ENCODE assay signal across 1 cellular context in genomic region chr18:12766986-12767433, GRCh38.
TF ChIP-seq lines count a peak whose summit lies in the region.

No MANE protein-coding gene starts in this region.

TF ChIP-seq in HepG2, 621 proteins besides CTCF, POLR2A, EP300 and RAD21 (continued from another document and continues in another):
- TF ChIP-seq ZBTB39 (CRISPR knock-in tag; IDR thresholded peaks at IDR 0.05), result peak; percentile 65; the same call in 1 of the 2 replicates
- no peak for TF ChIP-seq ZNF616 (CRISPR knock-in tag; IDR thresholded peaks at IDR 0.05; ENCODE audit: low read depth)
- TF ChIP-seq ZNF468 (CRISPR knock-in tag; IDR thresholded peaks at IDR 0.05), result no peak
- no peak for TF ChIP-seq ZKSCAN5 (CRISPR knock-in tag; IDR thresholded peaks at IDR 0.05)
- no peak for TF ChIP-seq ZNF691 (CRISPR knock-in tag; IDR thresholded peaks at IDR 0.05; ENCODE audit: borderline replicate concordance, low read depth)
- TF ChIP-seq STAT6 (CRISPR knock-in tag; IDR thresholded peaks at IDR 0.05; ENCODE audit: borderline replicate concordance), result no peak
- TF ChIP-seq TGIF2 (CRISPR knock-in tag; IDR thresholded peaks at IDR 0.05), result peak; percentile 49; the same call in 1 of the 2 replicates
- TF ChIP-seq MXD1 (CRISPR knock-in tag; IDR thresholded peaks at IDR 0.05), result no peak
- TF ChIP-seq PHF5A (CRISPR knock-in tag; IDR thresholded peaks at IDR 0.05; ENCODE audit: low read depth, unreplicated experiment), result peak; percentile 40
- no peak for TF ChIP-seq ZNF414 (CRISPR knock-in tag; IDR thresholded peaks at IDR 0.05)
- peak; percentile 40; the same call in 1 of the 2 replicates for TF ChIP-seq RELA (CRISPR knock-in tag; IDR thresholded peaks at IDR 0.05)
- peak; percentile 69 for TF ChIP-seq FOXO1 (CRISPR knock-in tag; IDR thresholded peaks at IDR 0.05)
- TF ChIP-seq TAF1 (CRISPR knock-in tag; IDR thresholded peaks at IDR 0.05), result peak; percentile 27; the same call in 1 of the 2 replicates
- no peak for TF ChIP-seq TOE1 (CRISPR knock-in tag; IDR thresholded peaks at IDR 0.05)
- no peak for TF ChIP-seq DDIT3 (CRISPR knock-in tag; IDR thresholded peaks at IDR 0.05)
- TF ChIP-seq ZNF263 (CRISPR knock-in tag; IDR thresholded peaks at IDR 0.05), result no peak
- no peak for TF ChIP-seq ZNF205 (CRISPR knock-in tag; IDR thresholded peaks at IDR 0.05)
- no peak for TF ChIP-seq CHD2 (IDR thresholded peaks at IDR 0.05; ENCODE audit: low read depth, low read length)
- TF ChIP-seq SALL1 (CRISPR knock-in tag; IDR thresholded peaks at IDR 0.05), result peak; percentile 81
- peak; percentile 26; the same call in 1 of the 2 replicates for TF ChIP-seq ZNF331 (CRISPR knock-in tag; IDR thresholded peaks at IDR 0.05)
- no peak for TF ChIP-seq ZNF446 (CRISPR knock-in tag; IDR thresholded peaks at IDR 0.05)
- TF ChIP-seq FOXK1 (CRISPR knock-in tag; IDR thresholded peaks at IDR 0.05; ENCODE audit: borderline replicate concordance, low read depth), result peak; percentile 43; the same call in 1 of the 2 replicates
- TF ChIP-seq ZNF574 (CRISPR knock-in tag; IDR thresholded peaks at IDR 0.05), result peak; percentile 61
- no peak for TF ChIP-seq HMGA1 (CRISPR knock-in tag; conservative IDR thresholded peaks at IDR 0.05)
- peak; percentile 71; the same call in 1 of the 2 replicates for TF ChIP-seq HOXA3 (CRISPR knock-in tag; IDR thresholded peaks at IDR 0.05)
- TF ChIP-seq ZBTB40 (IDR thresholded peaks at IDR 0.05), result no peak
- TF ChIP-seq ZBTB40 (CRISPR knock-in tag; IDR thresholded peaks at IDR 0.05), result no peak
- peak; percentile 85 for TF ChIP-seq SRY (CRISPR knock-in tag; IDR thresholded peaks at IDR 0.05)
- peak; percentile 86 for TF ChIP-seq ESRRA (CRISPR knock-in tag; IDR thresholded peaks at IDR 0.05; ENCODE audit: low read depth)
- TF ChIP-seq ZFP41 (CRISPR knock-in tag; IDR thresholded peaks at IDR 0.05; ENCODE audit: borderline replicate concordance), result 0 out of 2 replicates have a peak, but pooled peaks have one; percentile 41
- no peak for TF ChIP-seq ZBTB21 (CRISPR knock-in tag; IDR thresholded peaks at IDR 0.05)
- peak; percentile 64 for TF ChIP-seq TEAD3 (CRISPR knock-in tag; optimal IDR thresholded peaks at IDR 0.05; ENCODE audit: borderline replicate concordance)
- TF ChIP-seq MLLT10 (CRISPR knock-in tag; IDR thresholded peaks at IDR 0.05), result no peak
- no peak for TF ChIP-seq ZNF160 (CRISPR knock-in tag; IDR thresholded peaks at IDR 0.05)
- peak; percentile 61; the same call in 1 of the 2 replicates for TF ChIP-seq HIC2 (CRISPR knock-in tag; IDR thresholded peaks at IDR 0.05; ENCODE audit: low read depth)
- TF ChIP-seq ZNF362 (CRISPR knock-in tag; IDR thresholded peaks at IDR 0.05; ENCODE audit: borderline replicate concordance), result peak; percentile 23; the same call in 1 of the 2 replicates
- TF ChIP-seq ZNF644 (CRISPR knock-in tag; IDR thresholded peaks at IDR 0.05; ENCODE audit: low read depth), result peak; percentile 60; the same call in 1 of the 2 replicates
- peak; percentile 62; the same call in 1 of the 2 replicates for TF ChIP-seq POGZ (CRISPR knock-in tag; IDR thresholded peaks at IDR 0.05)
- TF ChIP-seq DNMT1 (CRISPR knock-in tag; IDR thresholded peaks at IDR 0.05), result no peak
